Comparison of ENCODE assay signal across 10 cellular contexts in the genomic region with DNA sequence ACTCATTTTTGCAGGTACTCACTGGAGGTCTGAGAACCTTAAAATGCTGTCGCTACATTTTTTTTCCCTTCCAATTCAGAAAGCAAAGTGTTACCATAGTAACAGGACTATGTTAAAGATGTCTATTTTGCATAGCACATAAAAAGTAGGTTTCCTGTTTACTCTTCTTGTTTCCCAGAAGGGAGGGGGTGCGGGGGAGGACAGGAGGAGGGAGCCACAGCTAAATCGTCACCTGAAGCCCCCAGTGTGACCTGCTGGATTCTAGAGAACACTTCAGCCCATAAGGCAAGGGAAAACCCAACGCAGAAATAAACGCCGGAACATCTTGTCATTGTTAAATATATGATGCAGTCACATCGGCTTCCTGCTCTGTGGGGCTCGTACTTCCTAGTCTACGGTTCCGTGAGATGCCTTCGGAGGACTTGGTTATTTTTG. TPM values are rescaled to one million over a fixed set of nuclear protein-coding genes. Genes with fewer than 3 reads are reported as not detected.
DNase-seq lines count a peak whose midpoint lies in the region; ATAC-seq and TF ChIP-seq lines count a peak whose summit lies in the region.
"Had no signal": no experiment of that assay in that cellular context is flagged by ENCODE, and none has a peak within 500 bp of the region (broad histone marks: within the 10 kb centered on the region; RNA-seq: fewer than 3 reads in every experiment).

No MANE protein-coding gene starts in this region.

- peak overlapping the region in 1 of 3 donors; percentile 19 for H3K27ac Mint-ChIP-seq in IgD-negative memory B cell

- peaks cover 0 to 52% (median 13%) of the 10 kb centered on the region in 9 donors for H3K36me3 ChIP-seq in heart right ventricle
- H3K36me3 ChIP-seq in effector memory CD4-positive, alpha-beta T cell (ENCODE audit: control insufficient read depth, insufficient read depth, low read length): no peaks in the 10 kb centered on the region
- H3K36me3 ChIP-seq in thymus (ENCODE audit: control insufficient read depth, insufficient read depth): peaks cover 16% of the 10 kb centered on the region

- H3K9me3 ChIP-seq in heart right ventricle (no peaks in the 10 kb centered on the region), thymus (ENCODE audit: control insufficient read depth) (no peaks in the 10 kb centered on the region)
- no peaks in the 10 kb centered on the region for H3K9me3 ChIP-seq in effector memory CD4-positive, alpha-beta T cell (ENCODE audit: control insufficient read depth, low read length)

- no peak for TF ChIP-seq CTCF in heart right ventricle (IDR thresholded peaks at IDR 0.05)

- peaks cover 22 to 27% (median 24%) of the 10 kb centered on the region in 3 donors for H3K4me1 Mint-ChIP-seq in IgD-negative memory B cell

- H3K27me3 Mint-ChIP-seq in IgD-negative memory B cell: peaks cover 39% of the 10 kb centered on the region

- WGBS in heart right ventricle, 2 donors: 53 to 70% methylated on average over 11 of the region's 11 CpGs
- 14% methylated on average over 11 of the region's 11 CpGs for WGBS in thymus

- intact Hi-C loops in heart right ventricle (cut with DNase I): loop anchor here in 1 of 10 donors (5.0 kb wide), 1 partner anchor 426 kb away; no protein-coding TSS in a partner anchor
- intact Hi-C loops in left ventricle myocardium superior (cut with micrococcal nuclease): no loop called here

- peaks cover 7% of the 10 kb centered on the region for H3K36me3 Mint-ChIP-seq in IgD-negative memory B cell

- H3K4me1 ChIP-seq in heart right ventricle (peaks cover 0 to 70% (median 27%) of the 10 kb centered on the region in 9 donors), thymus (ENCODE audit: control insufficient read depth, insufficient read depth, low read length) (no peaks in the 10 kb centered on the region)
- H3K4me1 ChIP-seq in effector memory CD4-positive, alpha-beta T cell (ENCODE audit: control insufficient read depth, insufficient read depth, low read length, poor library complexity, severe bottlenecking): peaks cover 4% of the 10 kb centered on the region

- no peak for DNase-seq in heart right ventricle
- DNase-seq in left ventricle myocardium superior: no peak
- peak in 1 of 3 donors; percentile 4 for DNase-seq in effector memory CD4-positive, alpha-beta T cell
- DNase-seq in cerebellum (ENCODE audit: low spot score): no peak
- DNase-seq in GM03348 (ENCODE audit: low spot score): no peak
- DNase-seq: NCI-H1930, OCI-M1 had no signal

- peak overlapping the region; percentile 21 to 90 (median 79) for H3K4me3 Mint-ChIP-seq in IgD-negative memory B cell

- ATAC-seq in heart right ventricle (peak in 5 of 8 donors; percentile 26 to 60 (median 41)), left ventricle myocardium superior (no peak), HG02870 (IDR thresholded peaks at IDR 0.05; ENCODE audit: unreplicated experiment) (no peak)

- H3K9me3 Mint-ChIP-seq in IgD-negative memory B cell: peaks cover 0 to 2% (median 0%) of the 10 kb centered on the region in 3 donors

- H3K27ac ChIP-seq in heart right ventricle: peak overlapping the region in 5 of 10 donors; percentile 22 to 54 (median 41)
- no peak overlapping the region for H3K27ac ChIP-seq in effector memory CD4-positive, alpha-beta T cell (ENCODE audit: insufficient read depth, low read length, poor library complexity, severe bottlenecking)
- H3K27ac ChIP-seq in thymus (ENCODE audit: low read depth): peak overlapping the region; percentile 33

- peaks cover 0 to 42% (median 0%) of the 10 kb centered on the region in 7 donors for H3K27me3 ChIP-seq in heart right ventricle
- no peaks in the 10 kb centered on the region for H3K27me3 ChIP-seq in effector memory CD4-positive, alpha-beta T cell (replicated peaks; ENCODE audit: control insufficient read depth, insufficient read depth, low read length, poor library complexity, severe bottlenecking)
- peaks cover 2% of the 10 kb centered on the region for H3K27me3 ChIP-seq in thymus (ENCODE audit: control insufficient read depth, insufficient read depth)

- H3K4me3 ChIP-seq in heart right ventricle (peak overlapping the region in 1 of 10 donors; percentile 0), thymus (ENCODE audit: low read length) (peak overlapping the region; percentile 31)
- H3K4me3 ChIP-seq in effector memory CD4-positive, alpha-beta T cell (ENCODE audit: insufficient read depth, low read depth, low read length, poor library complexity, severe bottlenecking): peak overlapping the region; percentile 23

RNA-seq across cellular contexts. Expression of a gene that starts 44.6 kb away (rescaled TPM):
- total RNA-seq in heart right ventricle (10 to 100 TPM in 9 of 10 donors, 1 to 10 TPM in 1; 9.7 to 21.1 (median 14.8) TPM), left ventricle myocardium superior (9.2 TPM), cerebellum (26.0 TPM)
- polyA plus RNA-seq in heart right ventricle (10 to 100 TPM; 11.8 to 14.1 TPM), IgD-negative memory B cell (0.10 TPM), thymus (17.1 TPM)

Comparison
In these comparisons a context has a peak if more than half of its experiments do, and no peak if none do; other contexts are left out.
1. ATAC-seq: peak in heart right ventricle (5 of 8); none in left ventricle myocardium superior (single experiment) and HG02870 (single experiment).